ENCODE assay signal across 8 cellular contexts in the genomic region with DNA sequence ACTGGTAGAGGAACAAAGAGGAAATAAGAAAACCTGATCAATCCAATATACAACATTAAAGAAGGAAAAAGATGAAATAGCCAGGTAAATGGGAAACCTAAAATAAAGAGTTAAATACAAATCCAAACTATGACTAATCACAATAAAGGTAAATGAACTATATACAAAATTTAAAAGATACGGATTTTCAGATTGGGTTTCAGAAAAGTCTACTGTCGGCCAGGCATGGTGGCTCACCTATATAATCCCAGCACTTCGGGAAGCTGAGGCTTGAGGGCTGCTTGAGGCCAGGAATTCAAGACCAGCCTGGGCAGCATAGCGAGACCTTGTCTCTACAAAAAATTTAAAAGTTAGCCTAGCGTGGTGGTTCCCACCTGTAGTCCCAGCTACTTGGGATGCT.
"Had no signal": no experiment of that assay in that cellular context is flagged by ENCODE, and none has a peak within 500 bp of the region (broad histone marks: within the 10 kb centered on the region; RNA-seq: fewer than 3 reads in every experiment).

No MANE protein-coding gene starts in this region.

- DNase-seq: GDM1, GF-D8 had no signal

- FAIRE-seq: G401.6, GM12878, GM12891, GM12892, GM18507, GM19239 had no signal

- ATAC-seq: GM12878 had no signal

- H3K4me3 ChIP-seq: GM12878 had no signal
